8 cellular contexts compared by ENCODE assay signal in genomic region chr20:63574156-63574828, GRCh38. TPM values are rescaled to one million over a fixed set of nuclear protein-coding genes. Genes with fewer than 3 reads are reported as not detected.
DNase-seq lines count a peak whose midpoint lies in the region; ATAC-seq, FAIRE-seq and TF ChIP-seq lines count a peak whose summit lies in the region.

Gene HELZ2 (minus strand): TSS chr20:63574239. CDS start chr20:63572385, 1,854 bp downstream.

- H3K4me3 ChIP-seq in GM06990 (replicated peaks; ENCODE audit: low read depth, low read length) (peak within 1 kb of the TSS; percentile 68), neuronal stem cell (ENCODE audit: low read length in 2 of 2) (peak within 1 kb of the TSS; percentile 72 to 90), upper lobe of right lung (peak within 1 kb of the TSS; percentile 78)

- peak within 1 kb of the TSS; percentile 24 for H2BK5ac ChIP-seq in neuronal stem cell (ENCODE audit: low read length)

- DNase-seq in GM06990 (ENCODE audit: extremely low read depth, insufficient read length) (no peak), HPDE6-E6E7 (ENCODE audit: extremely low spot score) (peak; percentile 95), RCC 7860 (ENCODE audit: low spot score) (peak; percentile 54), frontal cortex (ENCODE audit: low spot score in 2 of 2) (peak; percentile 68 to 80), neuronal stem cell (ENCODE audit: low spot score) (peak; percentile 51), upper lobe of right lung (peak; percentile 89)
- DNase-seq in activated effector memory CD4-positive, alpha-beta T cell treated with anti-CD3 and anti-CD28 coated beads, Interleukin-2, amount 50 U/mL, for 16 hours = peak; percentile 88

- no peak within 1 kb of the TSS for H4K91ac ChIP-seq in neuronal stem cell (ENCODE audit: low read depth, low read length, poor library complexity)

- H2BK12ac ChIP-seq in neuronal stem cell (ENCODE audit: low read length) = no peak within 1 kb of the TSS

- H3K27me3 ChIP-seq in GM06990 (replicated peaks; ENCODE audit: control insufficient read depth, insufficient read depth, low read length) (no peaks in the 10 kb centered on the region), neuronal stem cell (ENCODE audit: control insufficient read depth in 3 of 3, insufficient read depth in 3 of 3, low read depth in 1 of 3, low read length in 3 of 3) (no peaks in the 10 kb centered on the region), upper lobe of right lung (peaks cover 5% of the 10 kb centered on the region)

- H2AFZ ChIP-seq in neuronal stem cell (ENCODE audit: low read length) = peak within 1 kb of the TSS; percentile 88

- FAIRE-seq in RCC 7860 (lab: Jason Lieb, UNC) (no peak), frontal cortex (lab: Jason Lieb, UNC) (no peak)

- no peak within 1 kb of the TSS for H3K27ac ChIP-seq in neuronal stem cell (replicated peaks; ENCODE audit: low read length)
- H3K27ac ChIP-seq in upper lobe of right lung = peak within 1 kb of the TSS; percentile 86

- ATAC-seq in upper lobe of right lung = peak; percentile 90
- ATAC-seq in HG02938 (IDR thresholded peaks at IDR 0.05; ENCODE audit: unreplicated experiment) = no peak

- H3K4ac ChIP-seq in neuronal stem cell (ENCODE audit: low read length) = no peak within 1 kb of the TSS

- intact Hi-C loops in upper lobe of right lung (cut with DNase I) = no loop called here

- no peaks in the 10 kb centered on the region for H3K9me3 ChIP-seq in neuronal stem cell (replicated peaks in 1 of 2; ENCODE audit: control insufficient read depth in 2 of 2, insufficient read depth in 1 of 2, low read depth in 1 of 2, low read length in 2 of 2)
- no peaks in the 10 kb centered on the region for H3K9me3 ChIP-seq in upper lobe of right lung

- peak within 1 kb of the TSS; percentile 91 for H2BK15ac ChIP-seq in neuronal stem cell (ENCODE audit: low read length)

- H3K18ac ChIP-seq in neuronal stem cell (ENCODE audit: low read length) = peak within 1 kb of the TSS; percentile 97

- H3K4me1 ChIP-seq in neuronal stem cell (ENCODE audit: control insufficient read depth in 2 of 2, insufficient read depth in 1 of 2, low read depth in 1 of 2, low read length in 2 of 2) (peaks cover 3 to 18% of the 10 kb centered on the region in 2 donors), upper lobe of right lung (peaks cover 12% of the 10 kb centered on the region)

- no peak within 1 kb of the TSS for H4K8ac ChIP-seq in neuronal stem cell (ENCODE audit: low read depth, low read length)

- peaks cover 4% of the 10 kb centered on the region for H3K36me3 ChIP-seq in GM06990 (ENCODE audit: control insufficient read depth, insufficient read depth, low read length)
- no peaks in the 10 kb centered on the region for H3K36me3 ChIP-seq in neuronal stem cell (replicated peaks in 1 of 2; ENCODE audit: control insufficient read depth in 2 of 2, insufficient read depth in 2 of 2, low read length in 2 of 2)
- H3K36me3 ChIP-seq in upper lobe of right lung = peaks cover 6% of the 10 kb centered on the region

- WGBS in neuronal stem cell (ENCODE audit: extremely low coverage in 2 of 2, insufficient read length in 2 of 2, insufficient replicate concordance in 1 of 2), 2 donors = no CpG with 5 or more reads among the region's 40 CpGs

- peak within 1 kb of the TSS; percentile 90 for H2AK5ac ChIP-seq in neuronal stem cell (ENCODE audit: low read depth, low read length)

- peak within 1 kb of the TSS; percentile 86 for H3K9ac ChIP-seq in neuronal stem cell (ENCODE audit: low read depth, low read length, poor library complexity)

- peak within 1 kb of the TSS; percentile 73 for H3K23ac ChIP-seq in neuronal stem cell (ENCODE audit: low read depth, low read length, poor library complexity)

- H3K14ac ChIP-seq in neuronal stem cell (ENCODE audit: low read length) = peak within 1 kb of the TSS; percentile 84

- no peak for TF ChIP-seq CTCF in GM06990 (IDR thresholded peaks at IDR 0.05; ENCODE audit: insufficient read depth, low read length, poor library complexity, severe bottlenecking)
- TF ChIP-seq CTCF in upper lobe of right lung (IDR thresholded peaks at IDR 0.05) = no peak

- peaks cover 3% of the 10 kb centered on the region for H3K79me1 ChIP-seq in neuronal stem cell (ENCODE audit: low read depth, low read length)

- H2BK120ac ChIP-seq in neuronal stem cell (ENCODE audit: low read depth, low read length) = no peak within 1 kb of the TSS

- peak within 1 kb of the TSS; percentile 97 for H3K4me2 ChIP-seq in neuronal stem cell (ENCODE audit: insufficient read depth, low read length, poor library complexity, severe bottlenecking)

RNA-seq across cellular contexts. Expression of gene HELZ2, which starts in this region (rescaled TPM):
- total RNA-seq in frontal cortex = 3.7 TPM
- polyA plus RNA-seq in neuronal stem cell (2013, experiment 1 of 2) = 5.7 TPM
- polyA plus RNA-seq in neuronal stem cell (2013, experiment 2 of 2) = 5.8 TPM
- 53.3 TPM for total RNA-seq in upper lobe of right lung

Comparison
In these comparisons a context has a peak if more than half of its experiments do, and no peak if none do; other contexts are left out.
1. RNA of gene HELZ2 (total RNA-seq): 53.3 TPM in upper lobe of right lung (single experiment); 3.7 TPM in frontal cortex (single experiment); every median in the first group is over 10 times any median in the second.
2. Peak in every context shown above with its lines, with median percentiles within 50 percentile points of each other: H3K4me3 ChIP-seq.